ENCODE assay signal across 8 cellular contexts in the genomic region with DNA sequence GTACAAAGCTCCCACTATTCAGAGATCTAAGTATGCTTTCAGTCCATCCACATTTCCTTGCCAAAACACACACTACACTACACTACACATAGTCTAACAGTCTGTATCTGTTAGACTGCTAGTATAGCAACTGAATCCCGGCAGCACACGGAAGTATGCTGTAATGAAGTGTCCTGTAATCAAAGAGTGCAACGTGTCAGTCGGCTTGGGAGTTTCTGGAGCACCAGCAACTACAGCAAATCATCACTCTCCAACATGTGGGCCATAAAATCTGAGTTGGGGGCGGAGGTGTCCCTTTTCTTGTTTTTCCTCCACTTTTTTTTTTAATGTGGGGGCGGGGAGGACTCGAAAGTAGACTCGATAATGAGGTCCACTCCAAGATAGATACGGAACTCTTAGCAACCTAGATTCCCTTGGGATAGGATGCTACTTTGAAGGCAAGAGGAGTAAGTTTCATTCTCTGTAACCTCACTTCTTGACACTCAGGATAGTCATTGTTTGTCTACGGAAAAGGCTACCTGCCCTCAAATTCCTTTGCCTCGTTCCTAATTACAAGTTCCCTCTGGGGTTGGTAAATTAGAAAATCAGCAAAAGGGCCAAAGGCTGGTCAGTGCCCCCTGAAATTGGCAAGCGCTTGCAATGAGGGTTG. TPM values are rescaled to one million over a fixed set of nuclear protein-coding genes. Genes with fewer than 3 reads are reported as not detected.
DNase-seq lines count a peak whose midpoint lies in the region; ATAC-seq and TF ChIP-seq lines count a peak whose summit lies in the region.

No MANE protein-coding gene starts in this region.

- peak overlapping the region; percentile 78 for H2BK120ac ChIP-seq in IMR-90 (ENCODE audit: low read depth, low read length)

- peak; percentile 6; the same call in 1 of the 2 replicates for TF ChIP-seq POLR2A in IMR-90 (IDR thresholded peaks at IDR 0.05; ENCODE audit: low read depth, low read length)

- H3K4ac ChIP-seq in IMR-90 (ENCODE audit: low read depth, low read length): peak overlapping the region; percentile 88

- H3K23ac ChIP-seq in IMR-90 (ENCODE audit: low read depth, low read length): peak overlapping the region; percentile 88

- no peaks in the 10 kb centered on the region for H3K9me2 ChIP-seq in SK-N-SH

- H3K79me1 ChIP-seq in IMR-90 (ENCODE audit: low read depth in 1 of 2, low read length in 2 of 2): peaks cover 24 to 29% of the 10 kb centered on the region in 2 experiments

- no peak overlapping the region for H2BK20ac ChIP-seq in IMR-90 (ENCODE audit: low read depth, low read length)

- H3K9me1 ChIP-seq in IMR-90 (ENCODE audit: insufficient read depth, low read length): no peaks in the 10 kb centered on the region

- peak overlapping the region; percentile 82 for H2BK5ac ChIP-seq in IMR-90 (ENCODE audit: low read depth, low read length, poor library complexity, severe bottlenecking)

- in situ Hi-C loops in IMR-90 (cut with MboI; ENCODE audit: low sequenced_read_pairs): no loop called here

- H3K79me2 ChIP-seq in SK-N-SH (ENCODE audit: insufficient read depth): peaks cover 35% of the 10 kb centered on the region

- TF ChIP-seq EP300 in SK-N-SH (IDR thresholded peaks at IDR 0.05; ENCODE audit: borderline replicate concordance in 1 of 2, low read depth in 1 of 2, low read length in 1 of 2): no peak

- peak; percentile 34 for DNase-seq in NCI-H345 (lab: John Stamatoyannopoulos, UW)
- no peak for DNase-seq in NCI-H345 treated with DMSO at 0.1 percent for 48 hours (lab: John Stamatoyannopoulos, UW; ENCODE audit: unreplicated experiment)
- DNase-seq in IMR-90: peak; percentile 63
- DNase-seq in SK-N-SH: peak; percentile 20
- DNase-seq in coronary artery (ENCODE audit: low spot score): no peak
- DNase-seq in left lung: peak in 1 of 2 donors; percentile 48
- DNase-seq in thoracic aorta (ENCODE audit: low spot score): no peak

- peak overlapping the region; percentile 61 for H3K14ac ChIP-seq in IMR-90 (replicated peaks; ENCODE audit: low read depth, low read length)

- H3K36me3 ChIP-seq in IMR-90 (ENCODE audit: control insufficient read depth, insufficient read depth, low read length): no peaks in the 10 kb centered on the region
- peaks cover 0 to 2% of the 10 kb centered on the region in 2 experiments for H3K36me3 ChIP-seq in SK-N-SH (replicated peaks in 1 of 2; ENCODE audit: control insufficient read depth in 1 of 2, insufficient read depth in 2 of 2, low read length in 1 of 2)
- H3K36me3 ChIP-seq in left lung: peaks cover 0 to 2% of the 10 kb centered on the region in 2 donors
- H3K36me3 ChIP-seq in thoracic aorta: no peaks in the 10 kb centered on the region

- H3K4me2 ChIP-seq in IMR-90 (ENCODE audit: low read depth, low read length): peak overlapping the region; percentile 85
- H3K4me2 ChIP-seq in SK-N-SH: peak overlapping the region; percentile 100

- H3K4me3 ChIP-seq in IMR-90 (ENCODE audit: insufficient read depth, low read depth, low read length) (peak overlapping the region; percentile 94), SK-N-SH (ENCODE audit: low read depth in 2 of 2, low read length in 1 of 2) (peak overlapping the region; percentile 95 to 100), coronary artery (peak overlapping the region; percentile 88), left lung (peak overlapping the region; percentile 86 to 89), thoracic aorta (peak overlapping the region; percentile 90)

- peaks cover 3% of the 10 kb centered on the region for H3F3A ChIP-seq in SK-N-SH (replicated peaks; ENCODE audit: insufficient read depth)

- POLR2A ChIA-PET in IMR-90 (lab: Charles Lee; ENCODE audit: unreplicated experiment) (no interaction called here), SK-N-SH (lab: Yijun Ruan, JAX) (no interaction called here)

- BruUV-seq in IMR-90 (replicated peaks; lab: Mats Ljungman, UMichigan): no TSS peak

- TF ChIP-seq RAD21 in IMR-90 (IDR thresholded peaks at IDR 0.05; ENCODE audit: low read length) (no peak), SK-N-SH (IDR thresholded peaks at IDR 0.05; ENCODE audit: low read length) (no peak)

- dilution Hi-C loops in IMR-90 (cut with HindIII; ENCODE audit: low sequenced_read_pairs, unreplicated experiment): no loop called here

- H3K56ac ChIP-seq in IMR-90 (ENCODE audit: extremely low read depth, insufficient read depth, low read length): peak overlapping the region; percentile 65

- no peaks in the 10 kb centered on the region for H3K9me3 ChIP-seq in IMR-90 (ENCODE audit: control insufficient read depth, insufficient read depth, low read length)
- no peaks in the 10 kb centered on the region for H3K9me3 ChIP-seq in SK-N-SH
- H3K9me3 ChIP-seq in left lung: no peaks in the 10 kb centered on the region
- no peaks in the 10 kb centered on the region for H3K9me3 ChIP-seq in thoracic aorta

- H2AFZ ChIP-seq in IMR-90 (replicated peaks; ENCODE audit: low read length, poor library complexity): peak overlapping the region; percentile 100
- H2AFZ ChIP-seq in SK-N-SH (ENCODE audit: low read depth): peak overlapping the region; percentile 100

- H3K9ac ChIP-seq in IMR-90 (ENCODE audit: low read depth, low read length): peak overlapping the region; percentile 96
- H3K9ac ChIP-seq in SK-N-SH: peak overlapping the region; percentile 73

- peak; percentile 40 for ATAC-seq in GM21786 (IDR thresholded peaks at IDR 0.05; ENCODE audit: unreplicated experiment)
- peak; percentile 45 for ATAC-seq in IMR-90 (ENCODE audit: low read depth)
- ATAC-seq in left lung: peak; percentile 73
- ATAC-seq in thoracic aorta (ENCODE audit: insufficient number of reproducible peaks, low FRiP score, low read depth): no peak

- H3K27ac ChIP-seq in IMR-90 (ENCODE audit: insufficient read depth, low read length) (peak overlapping the region; percentile 93), SK-N-SH (ENCODE audit: low read depth in 2 of 2, low read length in 1 of 2) (peak overlapping the region; percentile 80 to 88), coronary artery (peak overlapping the region; percentile 62 to 78), left lung (peak overlapping the region; percentile 72 to 84), thoracic aorta (peak overlapping the region; percentile 44 to 77)

- no CpG with 5 or more reads among the region's 12 CpGs for WGBS in IMR-90 (ENCODE audit: extremely low coverage in 2 of 2, insufficient read length in 1 of 2), 2 experiments
- whole genome bisulfite sequencing in SK-N-SH (ENCODE audit: low lambda C conversion rate): 2% methylated on average over 12 of the region's 12 CpGs

- H3K27me3 ChIP-seq in IMR-90 (ENCODE audit: control insufficient read depth, insufficient read depth, low read length): no peaks in the 10 kb centered on the region
- H3K27me3 ChIP-seq in SK-N-SH (ENCODE audit: insufficient read depth): no peaks in the 10 kb centered on the region
- no peaks in the 10 kb centered on the region for H3K27me3 ChIP-seq in left lung
- H3K27me3 ChIP-seq in thoracic aorta (replicated peaks; ENCODE audit: insufficient read depth): no peaks in the 10 kb centered on the region

- no peak overlapping the region for H2BK15ac ChIP-seq in IMR-90 (ENCODE audit: low read depth, low read length)

- H4K8ac ChIP-seq in IMR-90 (ENCODE audit: low read depth in 2 of 2, low read length in 2 of 2): peak overlapping the region; percentile 94 to 96

- H4K5ac ChIP-seq in IMR-90 (ENCODE audit: low read depth, low read length): no peak overlapping the region; the same call in 1 of the 2 replicates

- peak overlapping the region; percentile 18 for H2AK9ac ChIP-seq in IMR-90 (replicated peaks; ENCODE audit: low read depth, low read length, poor library complexity)

- intact Hi-C loops in IMR-90 (cut with micrococcal nuclease) (loop anchor here (1.0 to 10.0 kb wide), 4 partner anchors 116 to 574 kb away; a partner anchor contains a TSS), left lung (cut with DNase I) (no loop called here)

- TF ChIP-seq CTCF in IMR-90 (conservative IDR thresholded peaks at IDR 0.05; ENCODE audit: low read depth, low read length) (no peak), SK-N-SH (IDR thresholded peaks at IDR 0.05) (no peak), coronary artery (IDR thresholded peaks at IDR 0.05) (no peak), left lung (IDR thresholded peaks at IDR 0.05) (no peak), thoracic aorta (IDR thresholded peaks at IDR 0.05) (no peak)

- H3K4me1 ChIP-seq in IMR-90 (ENCODE audit: control insufficient read depth, insufficient read depth, low read length): no peaks in the 10 kb centered on the region
- H3K4me1 ChIP-seq in SK-N-SH (ENCODE audit: control insufficient read depth in 1 of 2, insufficient read depth in 2 of 2, low read depth in 1 of 2, low read length in 1 of 2): peaks cover 0 to 6% of the 10 kb centered on the region in 2 experiments; a peak in 1 of 4 replicates
- peaks cover 8 to 26% of the 10 kb centered on the region in 2 donors for H3K4me1 ChIP-seq in left lung
- peaks cover 6 to 20% of the 10 kb centered on the region in 2 donors for H3K4me1 ChIP-seq in thoracic aorta (ENCODE audit: control insufficient read depth in 1 of 2, low read depth in 2 of 2)

- H4K20me1 ChIP-seq in IMR-90 (ENCODE audit: insufficient read depth, low read length) (no peaks in the 10 kb centered on the region), SK-N-SH (ENCODE audit: insufficient read depth) (no peaks in the 10 kb centered on the region)

- H3K18ac ChIP-seq in IMR-90 (ENCODE audit: low read depth, low read length): no peak overlapping the region

- CTCF ChIA-PET in IMR-90 (lab: Yijun Ruan, JAX): no interaction called here
- CTCF ChIA-PET in SK-N-SH (lab: Yijun Ruan, JAX): interaction anchor here (1.7 to 2.7 kb wide), 2 partner anchors 178 to 576 kb away, joined by 4 to 8 read pairs; no protein-coding TSS in a partner anchor

- H2AK5ac ChIP-seq in IMR-90 (ENCODE audit: low read depth, low read length): no peak overlapping the region; the same call in 1 of the 2 replicates

- H4K91ac ChIP-seq in IMR-90 (ENCODE audit: insufficient read depth, low read depth, low read length): peak overlapping the region; percentile 81

TF ChIP-seq in SK-N-SH, 30 proteins besides CTCF, POLR2A, EP300 and RAD21 (continues in another document):
- TF ChIP-seq CHD2 (IDR thresholded peaks at IDR 0.05; ENCODE audit: low read length, partially characterized antibody) (no peak), YY1 (IDR thresholded peaks at IDR 0.05; ENCODE audit: low read depth) (no peak)

RNA-seq across cellular contexts. Expression of a gene that starts 0.7 kb away (rescaled TPM):
- total RNA-seq in IMR-90 (2012; rRNA removed) (8.4 and 15.3 TPM in 2 replicates), left lung (10 to 100 TPM; 17.7 to 22.0 TPM), thoracic aorta (10 to 100 TPM; 10.3 to 14.4 TPM)
- polyA plus RNA-seq in IMR-90 (2012; rRNA removed) (4.3 and 5.2 TPM in 2 replicates), SK-N-SH (2012; rRNA removed) (3.3 and 4.8 TPM in 2 replicates)
- 0.58 and 0.66 TPM in 2 replicates for polyA plus RNA-seq in IMR-90 (2012; cell fraction: cytosol; rRNA removed)
- polyA plus RNA-seq in IMR-90 (2012; cell fraction: nucleus; rRNA removed; ENCODE audit: low replicate concordance): 0.87 and 9.2 TPM in 2 replicates
- polyA plus RNA-seq in SK-N-SH (2012; cell fraction: cytosol; rRNA removed): 4.4 and 4.5 TPM in 2 replicates
- 2.3 and 5.6 TPM in 2 replicates for polyA plus RNA-seq in SK-N-SH (2012; cell fraction: nucleus; rRNA removed)

Comparison
In these comparisons a context has a peak if more than half of its experiments do, and no peak if none do; other contexts are left out.
1. DNase-seq: peak in NCI-H345 (single experiment), IMR-90 (single experiment) and SK-N-SH (single experiment); none in NCI-H345 treated with DMSO at 0.1 percent for 48 hours (single experiment), coronary artery (single experiment) and thoracic aorta (single experiment).
2. Peak in every context shown above with its lines, with median percentiles within 50 percentile points of each other: H3K27ac ChIP-seq and H3K4me3 ChIP-seq.